In the genomic region with DNA sequence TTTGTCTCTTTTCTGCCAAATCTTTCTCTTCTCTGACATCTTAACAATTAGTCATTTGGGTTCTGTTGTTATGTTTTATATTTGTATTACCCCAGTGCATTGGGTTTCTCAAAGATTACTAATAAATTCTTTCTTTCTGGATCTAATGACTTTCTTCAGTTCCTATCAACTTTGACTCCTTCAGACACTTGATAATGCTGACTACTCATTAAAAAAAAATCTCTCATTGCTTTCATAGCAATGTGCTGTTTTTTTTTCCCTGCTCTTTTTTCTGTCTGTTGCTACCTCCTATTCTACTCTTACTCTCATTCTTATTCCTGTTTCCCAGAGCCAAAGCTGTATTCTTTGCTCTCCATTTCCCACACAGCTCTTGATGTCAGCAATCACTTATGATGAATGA, we compare ENCODE assay signal across 22 cellular contexts.
A peak's percentile ranks its signal among the peaks of the same experiment; 100 is the strongest.
DNase-seq lines count a peak whose midpoint lies in the region; ATAC-seq, FAIRE-seq and TF ChIP-seq lines count a peak whose summit lies in the region.
"Had no signal": no experiment of that assay in that cellular context is flagged by ENCODE, and none has a peak within 500 bp of the region (broad histone marks: within the 10 kb centered on the region; RNA-seq: fewer than 3 reads in every experiment).

No MANE protein-coding gene starts in this region.

- H4K20me1 ChIP-seq in GM23338 (replicated peaks; ENCODE audit: insufficient read depth) (no peaks in the 10 kb centered on the region), H1 (replicated peaks in 1 of 2; ENCODE audit: control insufficient read depth in 1 of 2, insufficient read depth in 2 of 2, low read length in 2 of 2) (no peaks in the 10 kb centered on the region)
- H4K20me1 ChIP-seq: BLaER1 had no signal

- H3K18ac ChIP-seq in H1 (ENCODE audit: extremely low read depth, low read length), result no peak overlapping the region

- no peak for TF ChIP-seq EP300 in H1 (IDR thresholded peaks at IDR 0.05; ENCODE audit: borderline replicate concordance in 1 of 2, low read depth in 2 of 2, low read length in 2 of 2)

- no peak overlapping the region for H4K8ac ChIP-seq in H1 (ENCODE audit: extremely low read depth, insufficient read depth, low read length)

- H3K36me3 ChIP-seq in GM23338 (ENCODE audit: insufficient read depth) (peaks cover 4% of the 10 kb centered on the region; the same call in 1 of the 2 replicates), HUES6 (ENCODE audit: control insufficient read depth, insufficient read depth, low read length) (peaks cover 12% of the 10 kb centered on the region; the same call in 1 of the 2 replicates), H1 (ENCODE audit: control insufficient read depth in 2 of 4, insufficient read depth in 4 of 4, low read length in 3 of 4) (no peaks in the 10 kb centered on the region)
- H3K36me3 ChIP-seq: BE2C, BLaER1 had no signal

- no peak overlapping the region for H3K4me3 Mint-ChIP-seq in GM23338
- no peak overlapping the region for H3K4me3 Mint-ChIP-seq in activated CD4-positive, alpha-beta T cell treated with anti-CD3 and anti-CD28 coated beads for 36 hours
- H3K4me3 Mint-ChIP-seq: CD14-positive monocyte; CD4-positive, alpha-beta memory T cell; CD4-positive, CD25-positive, alpha-beta regulatory T cell; CD8-positive, alpha-beta memory T cell had no signal

- DNase-seq in GM23338 (ENCODE audit: low spot score), result no peak
- no peak for DNase-seq in H1 (ENCODE audit: low read depth in 1 of 2, low spot score in 2 of 2)
- DNase-seq in activated CD4-positive, alpha-beta T cell treated with anti-CD3 and anti-CD28 coated beads for 36 hours, result no peak
- DNase-seq: 8988T; ACHN; BE2C; C1 segment of cervical spinal cord; CD4-positive, alpha-beta memory T cell; CD4-positive, CD25-positive, alpha-beta regulatory T cell; CD8-positive, alpha-beta memory T cell; COR-L47; DMS79 treated with DMSO at 0.1 percent for 48 hours; GF-D8 had no signal

- H2BK20ac ChIP-seq in H1 (ENCODE audit: low read length), result 0 out of 2 replicates have a peak overlapping the region, but pooled peaks have one; percentile 68

- H3K79me1 ChIP-seq in H1 (ENCODE audit: low read depth, low read length), result no peaks in the 10 kb centered on the region

- ATAC-seq in GM23338, result no peak
- ATAC-seq in activated CD4-positive, alpha-beta T cell treated with anti-CD3 and anti-CD28 coated beads for 36 hours, result no peak
- ATAC-seq in GM19397 (IDR thresholded peaks at IDR 0.05; ENCODE audit: unreplicated experiment), result no peak

- no peak overlapping the region for H4K5ac ChIP-seq in H1 (ENCODE audit: insufficient read length, low read depth, low read length)

- no peak for TF ChIP-seq RAD21 in H1 (IDR thresholded peaks at IDR 0.05 in 1 of 2, conservative IDR thresholded peaks at IDR 0.05 in 1 of 2; ENCODE audit: low read depth in 2 of 2, low read length in 2 of 2)

- H2AFZ ChIP-seq in GM23338 (no peak overlapping the region), H1 (ENCODE audit: low read length) (no peak overlapping the region)

- H3F3A ChIP-seq in GM23338 (replicated peaks; ENCODE audit: low read depth), result no peaks in the 10 kb centered on the region

- H3K4me3 ChIP-seq in GM23338 (no peak overlapping the region), HUES6 (ENCODE audit: low read depth, low read length) (no peak overlapping the region), H1 (ENCODE audit: extremely low read depth in 1 of 4, insufficient read depth in 2 of 4, low read depth in 3 of 4, low read length in 4 of 4) (no peak overlapping the region)
- H3K4me3 ChIP-seq: BLaER1 had no signal

- H4K91ac ChIP-seq in H1 (replicated peaks; ENCODE audit: insufficient read length, low read length), result peak overlapping the region; percentile 54

- no peak for FAIRE-seq in H1 (lab: Jason Lieb, UNC)
- FAIRE-seq: A204.1, D721Med, G401.6, GM12891, GM19239 had no signal

- no peak overlapping the region for H3K4ac ChIP-seq in H1 (replicated peaks; ENCODE audit: insufficient read length, low read depth, low read length)

- peaks cover 14% of the 10 kb centered on the region for H3K9me3 ChIP-seq in HUES6 (ENCODE audit: control insufficient read depth, insufficient read depth, low read depth, low read length)
- no peaks in the 10 kb centered on the region for H3K9me3 ChIP-seq in H1 (ENCODE audit: insufficient read depth in 2 of 2, low read depth in 1 of 2, low read length in 1 of 2)
- H3K9me3 ChIP-seq: BE2C, BLaER1 had no signal

- H3K27ac ChIP-seq in GM23338 (ENCODE audit: low read depth) (peak overlapping the region; percentile 86; the same call in 1 of the 2 replicates), HUES6 (ENCODE audit: low read depth, low read length) (peak overlapping the region; percentile 98), H1 (ENCODE audit: low read depth, low read length) (no peak overlapping the region)
- H3K27ac ChIP-seq: BLaER1 had no signal

- no peaks in the 10 kb centered on the region for H3K79me2 ChIP-seq in GM23338 (replicated peaks; ENCODE audit: insufficient read depth)
- H3K79me2 ChIP-seq in H1 (ENCODE audit: control insufficient read depth in 1 of 2, insufficient read depth in 2 of 2, low read length in 2 of 2), result peaks cover 0 to 3% of the 10 kb centered on the region in 2 experiments; a peak in 1 of 4 replicates

- H3K36me3 Mint-ChIP-seq in GM23338 (ENCODE audit: low read depth), result peaks cover 14% of the 10 kb centered on the region
- H3K36me3 Mint-ChIP-seq in activated CD4-positive, alpha-beta T cell treated with anti-CD3 and anti-CD28 coated beads for 36 hours (ENCODE audit: low read depth), result no peaks in the 10 kb centered on the region
- H3K36me3 Mint-ChIP-seq: CD14-positive monocyte; CD4-positive, alpha-beta memory T cell; CD4-positive, CD25-positive, alpha-beta regulatory T cell; CD8-positive, alpha-beta memory T cell had no signal

- POLR2A ChIA-PET in H1 (lab: Charles Lee; ENCODE audit: partially characterized antibody), result no interaction called here
- POLR2A ChIA-PET in activated CD4-positive, alpha-beta T cell treated with anti-CD3 and anti-CD28 coated beads for 36 hours (lab: Charles Lee), result no interaction called here

- H2AK5ac ChIP-seq in H1 (ENCODE audit: low read depth, low read length), result no peak overlapping the region

- peaks cover 14% of the 10 kb centered on the region for H3K9me2 ChIP-seq in GM23338 (ENCODE audit: insufficient read depth)

- TF ChIP-seq POLR2A in H1 (IDR thresholded peaks at IDR 0.05; ENCODE audit: control extremely low read depth in 1 of 2, low read depth in 2 of 2, low read length in 2 of 2), result no peak

- CTCF ChIA-PET in H1 (lab: Charles Lee; ENCODE audit: partially characterized antibody), result interaction anchor here (0.7 kb wide), 1 partner anchor 98 kb away, joined by 4 read pairs; no protein-coding TSS in a partner anchor
- CTCF ChIA-PET in activated CD4-positive, alpha-beta T cell treated with anti-CD3 and anti-CD28 coated beads for 36 hours (lab: Charles Lee), result interaction anchor here (1.6 kb wide), 1 partner anchor 12 kb away, joined by 7 read pairs; no protein-coding TSS in a partner anchor

- H3K4me1 ChIP-seq in GM23338 (ENCODE audit: insufficient read depth) (peaks cover 35% of the 10 kb centered on the region), HUES6 (ENCODE audit: control insufficient read depth, insufficient read depth, low read length) (peaks cover 23% of the 10 kb centered on the region), H1 (replicated peaks in 1 of 4; ENCODE audit: control insufficient read depth in 3 of 4, insufficient read depth in 4 of 4, low read length in 3 of 4) (peaks cover 0 to 5% (median 0%) of the 10 kb centered on the region in 4 experiments; a peak in 1 of 7 replicates)
- H3K4me1 ChIP-seq: BE2C, BLaER1 had no signal

- no peak overlapping the region for H2BK15ac ChIP-seq in H1 (ENCODE audit: low read length)

- no peak overlapping the region for H3K27ac Mint-ChIP-seq in GM23338
- no peak overlapping the region for H3K27ac Mint-ChIP-seq in activated CD4-positive, alpha-beta T cell treated with anti-CD3 and anti-CD28 coated beads for 36 hours
- H3K27ac Mint-ChIP-seq: CD14-positive monocyte; CD4-positive, alpha-beta memory T cell; CD4-positive, CD25-positive, alpha-beta regulatory T cell; CD8-positive, alpha-beta memory T cell had no signal

- H3K27me3 Mint-ChIP-seq in GM23338 (ENCODE audit: insufficient read depth, low read depth, poor library complexity), result peaks cover 2% of the 10 kb centered on the region
- H3K27me3 Mint-ChIP-seq in activated CD4-positive, alpha-beta T cell treated with anti-CD3 and anti-CD28 coated beads for 36 hours, result peaks cover 4% of the 10 kb centered on the region

- TF ChIP-seq CTCF in GM23338 (conservative IDR thresholded peaks at IDR 0.05; ENCODE audit: low read depth in 2 of 2) (no peak), H1 (IDR thresholded peaks at IDR 0.05; ENCODE audit: control extremely low read depth in 1 of 3, insufficient read depth in 1 of 3, low read depth in 1 of 3, low read length in 3 of 3) (no peak)

- H2BK5ac ChIP-seq in H1 (ENCODE audit: low read depth, low read length), result no peak overlapping the region; the same call in 1 of the 2 replicates

- no peaks in the 10 kb centered on the region; the same call in 1 of the 2 replicates for H3K23me2 ChIP-seq in H1 (ENCODE audit: low read depth, low read length)

- H3K4me1 Mint-ChIP-seq in GM23338, result peaks cover 16% of the 10 kb centered on the region
- no peaks in the 10 kb centered on the region for H3K4me1 Mint-ChIP-seq in activated CD4-positive, alpha-beta T cell treated with anti-CD3 and anti-CD28 coated beads for 36 hours
- H3K4me1 Mint-ChIP-seq: CD14-positive monocyte; CD4-positive, alpha-beta memory T cell; CD4-positive, CD25-positive, alpha-beta regulatory T cell; CD8-positive, alpha-beta memory T cell had no signal

- H3K9ac ChIP-seq in HUES6 (ENCODE audit: low read length) (no peak overlapping the region), H1 (replicated peaks in 1 of 4; ENCODE audit: extremely low read depth in 1 of 4, low read depth in 3 of 4, low read length in 3 of 4) (no peak overlapping the region)
- H3K9ac ChIP-seq: BLaER1 had no signal

- H2BK120ac ChIP-seq in H1 (replicated peaks; ENCODE audit: low read depth, low read length), result peak overlapping the region; percentile 95

- H3K27me3 ChIP-seq in GM23338 (ENCODE audit: insufficient read depth), result no peaks in the 10 kb centered on the region
- H3K27me3 ChIP-seq in HUES6 (ENCODE audit: control insufficient read depth, insufficient read depth, low read length), result no peaks in the 10 kb centered on the region
- H3K27me3 ChIP-seq in H1 (replicated peaks in 1 of 4; ENCODE audit: control insufficient read depth in 3 of 4, extremely low read depth in 1 of 4, insufficient read depth in 3 of 4, low read length in 3 of 4), result no peaks in the 10 kb centered on the region
- H3K27me3 ChIP-seq: BE2C, BLaER1 had no signal

- intact Hi-C loops in activated CD4-positive, alpha-beta T cell treated with anti-CD3 and anti-CD28 coated beads for 36 hours (cut with DNase I, micrococcal nuclease), result no loop called here

- no peak overlapping the region for H3K56ac ChIP-seq in H1 (replicated peaks; ENCODE audit: insufficient read length, low read depth, low read length)

- no peak overlapping the region for H3K23ac ChIP-seq in H1 (ENCODE audit: insufficient read length)

- no peak overlapping the region for H3K14ac ChIP-seq in H1 (ENCODE audit: insufficient read length)

- peaks cover 8% of the 10 kb centered on the region; the same call in 2 of the 3 replicates for H3K9me3 Mint-ChIP-seq in GM23338
- H3K9me3 Mint-ChIP-seq in activated CD4-positive, alpha-beta T cell treated with anti-CD3 and anti-CD28 coated beads for 36 hours (ENCODE audit: low read depth), result no peaks in the 10 kb centered on the region

- peak overlapping the region; percentile 25; the same call in 1 of the 2 replicates for H3K4me2 ChIP-seq in GM23338
- no peak overlapping the region for H3K4me2 ChIP-seq in H1 (ENCODE audit: insufficient read depth in 1 of 2, low read depth in 2 of 2, low read length in 2 of 2)
- H3K4me2 ChIP-seq: BLaER1 had no signal

- no peak overlapping the region for H2BK12ac ChIP-seq in H1 (ENCODE audit: low read depth, low read length)
